In genomic region chr16:58129097-58129936, GRCh38 we compare ENCODE assay signal across 1 cellular context.
A peak's percentile ranks its signal among the peaks of the same experiment; 100 is the strongest.
TF ChIP-seq lines count a peak whose summit lies in the region.

Gene CFAP20, minus strand, starts transcription at chr16:58129381. Its CDS starts 266 bp downstream, at chr16:58129115.

TF ChIP-seq in HepG2, 621 proteins besides CTCF, POLR2A, EP300 and RAD21 (continued from another document and continues in another):
- TF ChIP-seq LRRFIP1 (CRISPR knock-in tag; conservative IDR thresholded peaks at IDR 0.05) (no peak; the same call in 1 of the 2 replicates), ZNF124 (CRISPR knock-in tag; IDR thresholded peaks at IDR 0.05) (peak; percentile 92; the same call in 1 of the 2 replicates), HIC2 (CRISPR knock-in tag; IDR thresholded peaks at IDR 0.05; ENCODE audit: low read depth) (peak; percentile 66), POLR2AphosphoS2 (IDR thresholded peaks at IDR 0.05; ENCODE audit: low read depth, low read length) (no peak), ZNF441 (CRISPR knock-in tag; IDR thresholded peaks at IDR 0.05; ENCODE audit: borderline replicate concordance) (no peak; the same call in 1 of the 2 replicates), FOXK1 (CRISPR knock-in tag; IDR thresholded peaks at IDR 0.05; ENCODE audit: borderline replicate concordance, low read depth) (peak; percentile 97), ZNF513 (CRISPR knock-in tag; conservative IDR thresholded peaks at IDR 0.05) (no peak), ZNF788 (CRISPR knock-in tag; IDR thresholded peaks at IDR 0.05; ENCODE audit: borderline replicate concordance) (peak; percentile 90; the same call in 1 of the 2 replicates), TAF1 (CRISPR knock-in tag; IDR thresholded peaks at IDR 0.05) (peak; percentile 96), ZNF33A (CRISPR knock-in tag; IDR thresholded peaks at IDR 0.05; ENCODE audit: borderline replicate concordance) (0 out of 2 replicates have a peak, but pooled peaks have one; percentile 87), ARNTL (CRISPR knock-in tag; IDR thresholded peaks at IDR 0.05) (peak; percentile 94), MYPOP (CRISPR knock-in tag; IDR thresholded peaks at IDR 0.05) (peak; percentile 52), CREB3 (CRISPR knock-in tag; IDR thresholded peaks at IDR 0.05) (0 out of 2 replicates have a peak, but pooled peaks have one; percentile 19), ATF3 (CRISPR knock-in tag; IDR thresholded peaks at IDR 0.05) (peak; percentile 26; the same call in 1 of the 2 replicates), ZUFSP (CRISPR knock-in tag; IDR thresholded peaks at IDR 0.05; ENCODE audit: borderline replicate concordance) (no peak), ZNF317 (CRISPR knock-in tag; IDR thresholded peaks at IDR 0.05) (peak; percentile 85), TBX2 (CRISPR knock-in tag; IDR thresholded peaks at IDR 0.05; ENCODE audit: borderline replicate concordance) (peak; percentile 98), REST (IDR thresholded peaks at IDR 0.05; ENCODE audit: borderline replicate concordance in 1 of 2, low read depth in 1 of 2, low read length in 2 of 2) (peak in 1 of 2 experiments; percentile 34; a peak in 1 of 4 replicates), ZNF776 (CRISPR knock-in tag; IDR thresholded peaks at IDR 0.05) (peak; percentile 90), NFE2L1 (CRISPR knock-in tag; IDR thresholded peaks at IDR 0.05; ENCODE audit: borderline replicate concordance) (no peak), KLF12 (CRISPR knock-in tag; IDR thresholded peaks at IDR 0.05; ENCODE audit: borderline replicate concordance) (peak; percentile 93; the same call in 1 of the 2 replicates), ZNF614 (CRISPR knock-in tag; IDR thresholded peaks at IDR 0.05; ENCODE audit: borderline replicate concordance) (peak; percentile 66; the same call in 1 of the 2 replicates), ZNF296 (CRISPR knock-in tag; conservative IDR thresholded peaks at IDR 0.05) (peak; percentile 65; the same call in 1 of the 2 replicates), MLLT10 (CRISPR knock-in tag; IDR thresholded peaks at IDR 0.05) (no peak), AGO1 (IDR thresholded peaks at IDR 0.05; ENCODE audit: low read depth, low read length, poor library complexity, severe bottlenecking) (no peak), ZNF18 (CRISPR knock-in tag; IDR thresholded peaks at IDR 0.05; ENCODE audit: insufficient replicate concordance) (peak; percentile 82), SNAPC4 (CRISPR knock-in tag; IDR thresholded peaks at IDR 0.05) (peak; percentile 95), ZNF260 (CRISPR knock-in tag; IDR thresholded peaks at IDR 0.05; ENCODE audit: borderline replicate concordance, low read depth) (no peak), BCL6 (CRISPR knock-in tag; IDR thresholded peaks at IDR 0.05) (peak; percentile 47; the same call in 1 of the 2 replicates), ZBTB33 (CRISPR knock-in tag; IDR thresholded peaks at IDR 0.05) (no peak; the same call in 1 of the 2 replicates)
